In genomic region chr12:75738486-75738885, GRCh38 we compare ENCODE assay signal across 9 cellular contexts.
A peak's percentile ranks its signal among the peaks of the same experiment; 100 is the strongest.
DNase-seq lines count a peak whose midpoint lies in the region; ATAC-seq, FAIRE-seq and TF ChIP-seq lines count a peak whose summit lies in the region.
"Had no signal": no experiment of that assay in that cellular context is flagged by ENCODE, and none has a peak within 500 bp of the region (broad histone marks: within the 10 kb centered on the region; RNA-seq: fewer than 3 reads in every experiment).

No MANE protein-coding gene starts in this region.

- H4K91ac ChIP-seq in neuronal stem cell (ENCODE audit: low read depth, low read length, poor library complexity) = no peak overlapping the region

- no peak overlapping the region for H3K4ac ChIP-seq in neuronal stem cell (ENCODE audit: low read length)

- H3K9ac ChIP-seq in neuronal stem cell (ENCODE audit: low read depth, low read length, poor library complexity) = no peak overlapping the region

- H3K18ac ChIP-seq in neuronal stem cell (ENCODE audit: low read length) = no peak overlapping the region

- no peak for TF ChIP-seq POLR2A in Peyer's patch (IDR thresholded peaks at IDR 0.05)

- no peak overlapping the region for H3K27ac ChIP-seq in neuronal stem cell (replicated peaks; ENCODE audit: low read length)
- no peak overlapping the region for H3K27ac ChIP-seq in Peyer's patch

- no peak overlapping the region for H3K23ac ChIP-seq in neuronal stem cell (ENCODE audit: low read depth, low read length, poor library complexity)

- ATAC-seq in GM21786 (IDR thresholded peaks at IDR 0.05; ENCODE audit: unreplicated experiment) = peak; percentile 90

- no peak overlapping the region for H4K8ac ChIP-seq in neuronal stem cell (ENCODE audit: low read depth, low read length)

- H3K4me2 ChIP-seq in neuronal stem cell (ENCODE audit: insufficient read depth, low read length, poor library complexity, severe bottlenecking) = no peak overlapping the region

- no peaks in the 10 kb centered on the region for H3K36me3 ChIP-seq in neuronal stem cell (replicated peaks in 1 of 2; ENCODE audit: control insufficient read depth in 2 of 2, insufficient read depth in 2 of 2, low read length in 2 of 2)
- no peaks in the 10 kb centered on the region for H3K36me3 ChIP-seq in Peyer's patch

- H2BK5ac ChIP-seq in neuronal stem cell (ENCODE audit: low read length) = no peak overlapping the region

- DNase-seq in GM18507 (ENCODE audit: extremely low spot score, insufficient read length, low read depth) (peak; percentile 11), MV-4-11 (lab: John Stamatoyannopoulos, UW) (peak; percentile 64), neuronal stem cell (ENCODE audit: low spot score) (no peak), ecto neural progenitor cell (ENCODE audit: low spot score) (no peak), NCI-H510A (lab: John Stamatoyannopoulos, UW) (no peak), NCI-H2196 (lab: John Stamatoyannopoulos, UW; ENCODE audit: unreplicated experiment) (no peak), Peyer's patch (no peak)
- DNase-seq: NCI-H2227 treated with DMSO at 0.1 percent for 48 hours had no signal

- peak overlapping the region; percentile 36 for H2AFZ ChIP-seq in neuronal stem cell (ENCODE audit: low read length)

- H2BK15ac ChIP-seq in neuronal stem cell (ENCODE audit: low read length) = no peak overlapping the region

- H3K79me1 ChIP-seq in neuronal stem cell (ENCODE audit: low read depth, low read length) = no peaks in the 10 kb centered on the region

- H3K14ac ChIP-seq in neuronal stem cell (ENCODE audit: low read length) = no peak overlapping the region

- no peak overlapping the region for H2BK120ac ChIP-seq in neuronal stem cell (ENCODE audit: low read depth, low read length)

- H3K9me3 ChIP-seq in neuronal stem cell (replicated peaks in 1 of 2; ENCODE audit: control insufficient read depth in 2 of 2, insufficient read depth in 1 of 2, low read depth in 1 of 2, low read length in 2 of 2) = peaks cover 0 to 3% of the 10 kb centered on the region in 2 donors
- H3K9me3 ChIP-seq in Peyer's patch = no peaks in the 10 kb centered on the region

- no peak for FAIRE-seq in GM18507 (lab: Jason Lieb, UNC)

- no peak for TF ChIP-seq CTCF in Peyer's patch (IDR thresholded peaks at IDR 0.05)

- no CpG with 5 or more reads among the region's 2 CpGs for WGBS in neuronal stem cell (ENCODE audit: extremely low coverage in 2 of 2, insufficient read length in 2 of 2, insufficient replicate concordance in 1 of 2), 2 donors

- no peak overlapping the region for H2BK12ac ChIP-seq in neuronal stem cell (ENCODE audit: low read length)

- no peak overlapping the region for H2AK5ac ChIP-seq in neuronal stem cell (ENCODE audit: low read depth, low read length)

- H3K27me3 ChIP-seq in neuronal stem cell (ENCODE audit: control insufficient read depth in 3 of 3, insufficient read depth in 3 of 3, low read depth in 1 of 3, low read length in 3 of 3) (no peaks in the 10 kb centered on the region), Peyer's patch (no peaks in the 10 kb centered on the region)

- H3K4me1 ChIP-seq in neuronal stem cell (ENCODE audit: control insufficient read depth in 2 of 2, insufficient read depth in 1 of 2, low read depth in 1 of 2, low read length in 2 of 2) (no peaks in the 10 kb centered on the region), Peyer's patch (no peaks in the 10 kb centered on the region)

- H3K4me3 ChIP-seq in neuronal stem cell (ENCODE audit: low read length in 2 of 2) (no peak overlapping the region), Peyer's patch (no peak overlapping the region)

Comparison
In these comparisons a context has a peak if more than half of its experiments do, and no peak if none do; other contexts are left out.
1. DNase-seq: peak in GM18507 (single experiment) and MV-4-11 (single experiment); none in neuronal stem cell (single experiment), ecto neural progenitor cell (single experiment), NCI-H510A (single experiment), NCI-H2196 (single experiment) and Peyer's patch (0 of 3).